In genomic region chr22:20021196-20022181, GRCh38 we compare ENCODE assay signal across 1 cellular context.
TF ChIP-seq lines count a peak whose summit lies in the region.

No MANE protein-coding gene starts in this region.

TF ChIP-seq in K562, 482 proteins besides CTCF, POLR2A, EP300 and RAD21 (continued from another document and continues in another):
- no peak for TF ChIP-seq PBX2 (CRISPR knock-in tag; IDR thresholded peaks at IDR 0.05; ENCODE audit: low read depth)
- TF ChIP-seq PBX2 (tag; conservative IDR thresholded peaks at IDR 0.05; ENCODE audit: low read depth), result peak; percentile 52
- peak in 1 of 2 experiments; percentile 26; a peak in 1 of 4 replicates for TF ChIP-seq ETV6 (IDR thresholded peaks at IDR 0.05; ENCODE audit: borderline replicate concordance in 1 of 2, low read depth in 2 of 2, low read length in 1 of 2)
- TF ChIP-seq ETV6 (CRISPR knock-in tag; IDR thresholded peaks at IDR 0.05; ENCODE audit: borderline replicate concordance), result no peak
- TF ChIP-seq PTRF (tag; IDR thresholded peaks at IDR 0.05), result no peak
- no peak for TF ChIP-seq ASH1L (IDR thresholded peaks at IDR 0.05; ENCODE audit: borderline replicate concordance, low read depth, partially characterized antibody)
- TF ChIP-seq HDAC6 (IDR thresholded peaks at IDR 0.05; ENCODE audit: low read depth, low read length), result peak; percentile 52; the same call in 1 of the 2 replicates
- no peak for TF ChIP-seq HNRNPK (IDR thresholded peaks at IDR 0.05; ENCODE audit: low read depth, low read length, poor library complexity, severe bottlenecking)
- no peak for TF ChIP-seq ZFP1 (CRISPR knock-in tag; IDR thresholded peaks at IDR 0.05)
- peak; percentile 56; the same call in 1 of the 2 replicates for TF ChIP-seq ZNF311 (CRISPR knock-in tag; IDR thresholded peaks at IDR 0.05)
- TF ChIP-seq CREM (IDR thresholded peaks at IDR 0.05; ENCODE audit: low read depth), result no peak
- TF ChIP-seq ZNF444 (CRISPR knock-in tag; IDR thresholded peaks at IDR 0.05), result peak; percentile 80
- no peak for TF ChIP-seq ZNF699 (CRISPR knock-in tag; IDR thresholded peaks at IDR 0.05; ENCODE audit: insufficient replicate concordance)
- TF ChIP-seq MAX (CRISPR knock-in tag; IDR thresholded peaks at IDR 0.05), result no peak
- no peak for TF ChIP-seq MEF2A (IDR thresholded peaks at IDR 0.05; ENCODE audit: control insufficient read depth, low read depth, low read length)
- peak; percentile 29 for TF ChIP-seq KDM5B (IDR thresholded peaks at IDR 0.05; ENCODE audit: insufficient replicate concordance, low read depth, low read length)
- no peak for TF ChIP-seq ZNF263 (CRISPR knock-in tag; IDR thresholded peaks at IDR 0.05; ENCODE audit: borderline replicate concordance)
- TF ChIP-seq FOSL1 (tag; conservative IDR thresholded peaks at IDR 0.05), result no peak
- no peak for TF ChIP-seq ZNF146 (CRISPR knock-in tag; IDR thresholded peaks at IDR 0.05; ENCODE audit: unreplicated experiment)
- TF ChIP-seq CBFB (CRISPR knock-in tag; IDR thresholded peaks at IDR 0.05), result no peak
- TF ChIP-seq, protein P1, sequence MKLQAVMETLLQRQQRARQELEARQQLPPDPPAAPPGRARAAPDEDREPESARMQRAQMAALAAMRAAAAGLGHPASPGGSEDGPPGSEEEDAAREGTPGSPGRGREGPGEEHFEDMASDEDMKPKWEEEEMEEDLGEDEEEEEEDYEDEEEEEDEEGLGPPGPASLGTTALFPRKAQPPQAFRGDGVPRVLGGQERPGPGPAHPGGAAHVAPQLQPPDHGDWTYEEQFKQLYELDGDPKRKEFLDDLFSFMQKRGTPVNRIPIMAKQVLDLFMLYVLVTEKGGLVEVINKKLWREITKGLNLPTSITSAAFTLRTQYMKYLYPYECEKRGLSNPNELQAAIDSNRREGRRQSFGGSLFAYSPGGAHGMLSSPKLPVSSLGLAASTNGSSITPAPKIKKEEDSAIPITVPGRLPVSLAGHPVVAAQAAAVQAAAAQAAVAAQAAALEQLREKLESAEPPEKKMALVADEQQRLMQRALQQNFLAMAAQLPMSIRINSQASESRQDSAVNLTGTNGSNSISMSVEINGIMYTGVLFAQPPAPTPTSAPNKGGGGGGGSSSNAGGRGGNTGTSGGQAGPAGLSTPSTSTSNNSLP (IDR thresholded peaks at IDR 0.05; ENCODE audit: borderline replicate concordance, low read depth, low read length), result peak; percentile 5
- TF ChIP-seq BMI1 (IDR thresholded peaks at IDR 0.05; ENCODE audit: low read length), result no peak
- TF ChIP-seq ZNF174 (CRISPR knock-in tag; IDR thresholded peaks at IDR 0.05), result no peak
- TF ChIP-seq FUS (optimal IDR thresholded peaks at IDR 0.05; ENCODE audit: low read depth, low read length), result no peak
- no peak for TF ChIP-seq HNRNPH1 (optimal IDR thresholded peaks at IDR 0.05; ENCODE audit: low read depth, low read length)
- TF ChIP-seq FOXM1 (IDR thresholded peaks at IDR 0.05; ENCODE audit: low read depth), result no peak
- no peak for TF ChIP-seq FOXM1 (CRISPR knock-in tag; IDR thresholded peaks at IDR 0.05; ENCODE audit: low read depth)
- TF ChIP-seq PHF21A (IDR thresholded peaks at IDR 0.05; ENCODE audit: borderline replicate concordance, low read depth), result no peak
- TF ChIP-seq RBM22 (IDR thresholded peaks at IDR 0.05; ENCODE audit: low read depth, low read length, poor library complexity, severe bottlenecking), result no peak
- TF ChIP-seq RBM14 (IDR thresholded peaks at IDR 0.05; ENCODE audit: borderline replicate concordance, insufficient read depth, low read depth, low read length), result no peak
- TF ChIP-seq SUPT5H (IDR thresholded peaks at IDR 0.05), result no peak
- TF ChIP-seq, protein P2, sequence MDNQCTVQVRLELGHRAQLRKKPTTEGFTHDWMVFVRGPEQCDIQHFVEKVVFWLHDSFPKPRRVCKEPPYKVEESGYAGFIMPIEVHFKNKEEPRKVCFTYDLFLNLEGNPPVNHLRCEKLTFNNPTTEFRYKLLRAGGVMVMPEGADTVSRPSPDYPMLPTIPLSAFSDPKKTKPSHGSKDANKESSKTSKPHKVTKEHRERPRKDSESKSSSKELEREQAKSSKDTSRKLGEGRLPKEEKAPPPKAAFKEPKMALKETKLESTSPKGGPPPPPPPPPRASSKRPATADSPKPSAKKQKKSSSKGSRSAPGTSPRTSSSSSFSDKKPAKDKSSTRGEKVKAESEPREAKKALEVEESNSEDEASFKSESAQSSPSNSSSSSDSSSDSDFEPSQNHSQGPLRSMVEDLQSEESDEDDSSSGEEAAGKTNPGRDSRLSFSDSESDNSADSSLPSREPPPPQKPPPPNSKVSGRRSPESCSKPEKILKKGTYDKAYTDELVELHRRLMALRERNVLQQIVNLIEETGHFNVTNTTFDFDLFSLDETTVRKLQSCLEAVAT (IDR thresholded peaks at IDR 0.05), result no peak
- peak; percentile 59; the same call in 1 of the 2 replicates for TF ChIP-seq ZNF140 (CRISPR knock-in tag; IDR thresholded peaks at IDR 0.05)
- TF ChIP-seq, protein P3, sequence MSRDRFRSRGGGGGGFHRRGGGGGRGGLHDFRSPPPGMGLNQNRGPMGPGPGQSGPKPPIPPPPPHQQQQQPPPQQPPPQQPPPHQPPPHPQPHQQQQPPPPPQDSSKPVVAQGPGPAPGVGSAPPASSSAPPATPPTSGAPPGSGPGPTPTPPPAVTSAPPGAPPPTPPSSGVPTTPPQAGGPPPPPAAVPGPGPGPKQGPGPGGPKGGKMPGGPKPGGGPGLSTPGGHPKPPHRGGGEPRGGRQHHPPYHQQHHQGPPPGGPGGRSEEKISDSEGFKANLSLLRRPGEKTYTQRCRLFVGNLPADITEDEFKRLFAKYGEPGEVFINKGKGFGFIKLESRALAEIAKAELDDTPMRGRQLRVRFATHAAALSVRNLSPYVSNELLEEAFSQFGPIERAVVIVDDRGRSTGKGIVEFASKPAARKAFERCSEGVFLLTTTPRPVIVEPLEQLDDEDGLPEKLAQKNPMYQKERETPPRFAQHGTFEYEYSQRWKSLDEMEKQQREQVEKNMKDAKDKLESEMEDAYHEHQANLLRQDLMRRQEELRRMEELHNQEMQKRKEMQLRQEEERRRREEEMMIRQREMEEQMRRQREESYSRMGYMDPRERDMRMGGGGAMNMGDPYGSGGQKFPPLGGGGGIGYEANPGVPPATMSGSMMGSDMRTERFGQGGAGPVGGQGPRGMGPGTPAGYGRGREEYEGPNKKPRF (IDR thresholded peaks at IDR 0.05; ENCODE audit: low read depth, low read length), result no peak
- no peak for TF ChIP-seq SP2 (IDR thresholded peaks at IDR 0.05; ENCODE audit: extremely low read depth, low read depth, low read length, poor library complexity, severe bottlenecking)
- no peak for TF ChIP-seq ELK1 (CRISPR knock-in tag; IDR thresholded peaks at IDR 0.05)
- TF ChIP-seq SMARCA5 (IDR thresholded peaks at IDR 0.05), result no peak
- TF ChIP-seq, protein P4, sequence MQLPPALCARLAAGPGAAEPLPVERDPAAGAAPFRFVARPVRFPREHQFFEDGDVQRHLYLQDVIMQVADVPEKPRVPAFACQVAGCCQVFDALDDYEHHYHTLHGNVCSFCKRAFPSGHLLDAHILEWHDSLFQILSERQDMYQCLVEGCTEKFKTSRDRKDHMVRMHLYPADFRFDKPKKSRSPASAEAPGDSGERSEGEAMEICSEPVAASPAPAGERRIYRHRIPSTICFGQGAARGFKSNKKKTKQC (CRISPR knock-in tag; IDR thresholded peaks at IDR 0.05), result no peak
- TF ChIP-seq GATAD2A (IDR thresholded peaks at IDR 0.05), result no peak
- no peak for TF ChIP-seq ZBTB8A (IDR thresholded peaks at IDR 0.05; ENCODE audit: partially characterized antibody)
- no peak for TF ChIP-seq ELF2 (CRISPR knock-in tag; IDR thresholded peaks at IDR 0.05)
- no peak for TF ChIP-seq IRF9 (tag; IDR thresholded peaks at IDR 0.05)
- TF ChIP-seq U2AF1 (optimal IDR thresholded peaks at IDR 0.05; ENCODE audit: low read depth, low read length), result no peak
- TF ChIP-seq ARID1B (IDR thresholded peaks at IDR 0.05), result no peak
- no peak for TF ChIP-seq PCBP1 (IDR thresholded peaks at IDR 0.05; ENCODE audit: low read depth, low read length, poor library complexity, severe bottlenecking)
- peak; percentile 79; the same call in 1 of the 2 replicates for TF ChIP-seq TCF15 (CRISPR knock-in tag; IDR thresholded peaks at IDR 0.05)
- no peak for TF ChIP-seq LARP7 (IDR thresholded peaks at IDR 0.05)
- TF ChIP-seq ZNF217 (CRISPR knock-in tag; IDR thresholded peaks at IDR 0.05), result no peak
- TF ChIP-seq U2AF2 (optimal IDR thresholded peaks at IDR 0.05; ENCODE audit: low read depth, low read length), result no peak
- no peak; the same call in 1 of the 2 replicates for TF ChIP-seq ZHX1 (conservative IDR thresholded peaks at IDR 0.05; ENCODE audit: low read length)
- no peak for TF ChIP-seq FOXJ3 (CRISPR knock-in tag; IDR thresholded peaks at IDR 0.05)
- TF ChIP-seq TSC22D4 (tag; IDR thresholded peaks at IDR 0.05), result no peak
- no peak for TF ChIP-seq ETV5 (CRISPR knock-in tag; IDR thresholded peaks at IDR 0.05; ENCODE audit: low read depth)
- TF ChIP-seq RCOR1 (IDR thresholded peaks at IDR 0.05; ENCODE audit: borderline replicate concordance in 1 of 2, low read depth in 2 of 2, low read length in 2 of 2), result peak in 1 of 2 experiments; percentile 94; a peak in 3 of 4 replicates
- TF ChIP-seq ATF6 (CRISPR knock-in tag; IDR thresholded peaks at IDR 0.05), result no peak
- TF ChIP-seq KAT8 (IDR thresholded peaks at IDR 0.05; ENCODE audit: low read depth), result no peak
- TF ChIP-seq NFATC3 (IDR thresholded peaks at IDR 0.05), result no peak
- TF ChIP-seq DNMT1 (IDR thresholded peaks at IDR 0.05), result no peak
